20 cellular contexts compared by ENCODE assay signal in genomic region chr3:101333883-101334282, GRCh38. TPM values are rescaled to one million over a fixed set of nuclear protein-coding genes. Genes with fewer than 3 reads are reported as not detected.
DNase-seq lines count a peak whose midpoint lies in the region; ATAC-seq, FAIRE-seq and TF ChIP-seq lines count a peak whose summit lies in the region.
"Had no signal": no experiment of that assay in that cellular context is flagged by ENCODE, and none has a peak within 500 bp of the region (broad histone marks: within the 10 kb centered on the region; RNA-seq: fewer than 3 reads in every experiment).

No MANE protein-coding gene starts in this region.

- peaks cover 20% of the 10 kb centered on the region; the same call in 2 of the 3 replicates for H3K36me3 ChIP-seq in K562 (ENCODE audit: control insufficient read depth, insufficient read depth, low read length)
- peaks cover 0 to 1% of the 10 kb centered on the region in 2 experiments for H3K36me3 ChIP-seq in trophoblast cell (ENCODE audit: control insufficient read depth in 1 of 2, insufficient read depth in 2 of 2, low read length in 2 of 2)

- H4K91ac ChIP-seq in trophoblast cell (ENCODE audit: low read depth, low read length) = no peak overlapping the region

- no peak overlapping the region for H3K4ac ChIP-seq in trophoblast cell (ENCODE audit: low read depth, low read length)

- H2BK120ac ChIP-seq in trophoblast cell (ENCODE audit: insufficient read depth, low read length, poor library complexity) = no peak overlapping the region

- H2AFZ ChIP-seq in K562 (ENCODE audit: low read depth, low read length) = peak overlapping the region; percentile 44; the same call in 1 of the 2 replicates
- H2AFZ ChIP-seq in trophoblast cell (ENCODE audit: insufficient read depth, low read length, poor library complexity) = no peak overlapping the region

- H3K9me3 ChIP-seq in K562 (replicated peaks; ENCODE audit: control insufficient read depth, insufficient read depth, low read depth, low read length) (no peaks in the 10 kb centered on the region), trophoblast cell (ENCODE audit: insufficient read depth, low read depth, low read length) (no peaks in the 10 kb centered on the region)
- H3K9me3 ChIP-seq: BLaER1 had no signal

- no peak overlapping the region for H4K8ac ChIP-seq in trophoblast cell (ENCODE audit: low read depth, low read length)

- peak; percentile 95 for ATAC-seq in K562
- ATAC-seq: GM12878, HCT116 had no signal

- H2BK12ac ChIP-seq in trophoblast cell (ENCODE audit: low read length) = no peak overlapping the region

- intact Hi-C loops in K562 (cut with micrococcal nuclease) = no loop called here

- 10% methylated on average over 7 of the region's 7 CpGs for WGBS in K562 (ENCODE audit: insufficient coverage, low coverage, missing lambda C conversion rate)
- WGBS in trophoblast cell (ENCODE audit: extremely low coverage, insufficient coverage, insufficient read length) = no CpG with 5 or more reads among the region's 7 CpGs

- H3K14ac ChIP-seq in trophoblast cell (ENCODE audit: low read length) = no peak overlapping the region

- no peak overlapping the region for H2BK5ac ChIP-seq in trophoblast cell (ENCODE audit: low read depth, low read length, poor library complexity)

- peak; percentile 48 for DNase-seq in NCI-H82 (lab: John Stamatoyannopoulos, UW)
- DNase-seq in NCI-H82 treated with DMSO at 0.1 percent for 48 hours (lab: John Stamatoyannopoulos, UW; ENCODE audit: unreplicated experiment) = no peak
- peak in 1 of 4 experiments; percentile 51 for DNase-seq in K562 (ENCODE audit: extremely low read depth in 1 of 4, low spot score in 3 of 4)
- DNase-seq in trophoblast cell = no peak
- DNase-seq in HEK293T (ENCODE audit: extremely low spot score) = no peak
- DNase-seq in anterior cingulate cortex (lab: John Stamatoyannopoulos, UW) = no peak
- DNase-seq in NCI-H1436 (lab: John Stamatoyannopoulos, UW) = no peak
- DNase-seq: AML-193; Calu3; CD4-positive, CD25-positive, alpha-beta regulatory T cell; DMS 273 treated with DMSO at 0.1 percent for 48 hours had no signal

- H3K18ac ChIP-seq in trophoblast cell (ENCODE audit: low read length) = no peak overlapping the region

- no peak overlapping the region for H3K9ac ChIP-seq in K562 (ENCODE audit: insufficient read depth in 1 of 2, low read depth in 2 of 2, low read length in 2 of 2)
- H3K9ac ChIP-seq in trophoblast cell (ENCODE audit: low read length) = no peak overlapping the region
- H3K9ac ChIP-seq: BLaER1 had no signal

- H3K4me1 ChIP-seq in K562 (replicated peaks in 1 of 2; ENCODE audit: control insufficient read depth in 2 of 2, insufficient read depth in 2 of 2, low read length in 2 of 2) = peaks cover 0 to 5% of the 10 kb centered on the region in 2 experiments; a peak in 2 of 5 replicates
- no peaks in the 10 kb centered on the region for H3K4me1 ChIP-seq in trophoblast cell (ENCODE audit: control insufficient read depth in 1 of 2, insufficient read depth in 2 of 2, low read length in 2 of 2)
- H3K4me1 ChIP-seq: BLaER1 had no signal

- no peak overlapping the region for H2AK5ac ChIP-seq in trophoblast cell (ENCODE audit: low read length)

- H3K27me3 ChIP-seq in K562 (ENCODE audit: control insufficient read depth in 2 of 2, insufficient read depth in 2 of 2, low read length in 2 of 2) = no peaks in the 10 kb centered on the region
- no peaks in the 10 kb centered on the region for H3K27me3 ChIP-seq in trophoblast cell (ENCODE audit: insufficient read depth, low read length)
- H3K27me3 ChIP-seq: BLaER1 had no signal

- POLR2A ChIA-PET in K562 (lab: Yijun Ruan, JAX) (no interaction called here), HEK293T (lab: Yijun Ruan, JAX) (no interaction called here)

- no peaks in the 10 kb centered on the region for H3K9me1 ChIP-seq in K562 (ENCODE audit: control insufficient read depth, insufficient read depth, low read length)

- H3K79me1 ChIP-seq in trophoblast cell (ENCODE audit: low read length) = no peaks in the 10 kb centered on the region

- TF ChIP-seq RAD21 in K562 (CRISPR knock-in tag; conservative IDR thresholded peaks at IDR 0.05 in 1 of 2, IDR thresholded peaks at IDR 0.05 in 1 of 2) = no peak

- no peak for TF ChIP-seq POLR2A in K562 (conservative IDR thresholded peaks at IDR 0.05)

- no peak for TF ChIP-seq CTCF in K562 (IDR thresholded peaks at IDR 0.05 in 2 of 3, conservative IDR thresholded peaks at IDR 0.05 in 1 of 3; ENCODE audit: insufficient read depth in 2 of 3, low read depth in 1 of 3, low read length in 3 of 3)

- no TSS peak for BruUV-seq in K562 (replicated peaks; lab: Mats Ljungman, UMichigan)

- TF ChIP-seq EP300 in K562 (IDR thresholded peaks at IDR 0.05; ENCODE audit: low read length) = no peak

- H3K27ac ChIP-seq in K562 (ENCODE audit: extremely low read depth, low read depth, low read length) (no peak overlapping the region; the same call in 2 of the 3 replicates), trophoblast cell (ENCODE audit: low read depth, low read length) (no peak overlapping the region)
- H3K27ac ChIP-seq: 22Rv1, BLaER1, HL-60 had no signal

- H4K12ac ChIP-seq in trophoblast cell (ENCODE audit: low read depth, low read length) = no peak overlapping the region

- H4K20me1 ChIP-seq in K562 (replicated peaks; ENCODE audit: control insufficient read depth, insufficient read depth, low read length) = no peaks in the 10 kb centered on the region
- H4K20me1 ChIP-seq: BLaER1 had no signal

- peak overlapping the region; percentile 12; the same call in 1 of the 2 replicates for H3K4me2 ChIP-seq in K562 (ENCODE audit: insufficient read depth, low read length)
- H3K4me2 ChIP-seq in trophoblast cell (ENCODE audit: low read length) = no peak overlapping the region
- H3K4me2 ChIP-seq: BLaER1 had no signal

- no peak overlapping the region for H3K4me3 ChIP-seq in K562
- H3K4me3 ChIP-seq in trophoblast cell (ENCODE audit: low read depth, low read length) = peak overlapping the region; percentile 36
- H3K4me3 ChIP-seq: BLaER1, GM12878 had no signal

- in situ Hi-C loops in K562 (cut with MboI) = no loop called here

- peak; percentile 54 for FAIRE-seq in K562 (lab: Jason Lieb, UNC)
- FAIRE-seq: GM12878, GM18507, H54 had no signal

- CTCF ChIA-PET in K562 (lab: Yijun Ruan, JAX; ENCODE audit: low intra/inter-chr PET ratio) (no interaction called here), HEK293T (lab: Yijun Ruan, JAX) (no interaction called here)

- H3K79me2 ChIP-seq in K562 (ENCODE audit: control insufficient read depth, insufficient read depth, low read length) = no peaks in the 10 kb centered on the region
- no peaks in the 10 kb centered on the region for H3K79me2 ChIP-seq in trophoblast cell (ENCODE audit: control insufficient read depth, insufficient read depth, low read length, poor library complexity)

- H3K23ac ChIP-seq in trophoblast cell (ENCODE audit: low read length) = no peak overlapping the region

TF ChIP-seq in K562, 482 proteins besides CTCF, POLR2A, EP300 and RAD21 (continues in another document):
- TF ChIP-seq CBX8 (IDR thresholded peaks at IDR 0.05; ENCODE audit: borderline replicate concordance, extremely low read depth, low read depth, low read length, poor library complexity, severe bottlenecking) = no peak
- no peak for TF ChIP-seq ZNF445 (CRISPR knock-in tag; IDR thresholded peaks at IDR 0.05; ENCODE audit: low read depth)
- TF ChIP-seq TCF15 (CRISPR knock-in tag; IDR thresholded peaks at IDR 0.05) = no peak
- no peak for TF ChIP-seq BRF1 (IDR thresholded peaks at IDR 0.05; ENCODE audit: borderline replicate concordance, extremely low read depth, insufficient read length)
- no peak for TF ChIP-seq CAMTA2 (CRISPR knock-in tag; conservative IDR thresholded peaks at IDR 0.05)
- TF ChIP-seq GABPA (tag; conservative IDR thresholded peaks at IDR 0.05; ENCODE audit: low read depth) = no peak

TF ChIP-seq in HEK293T, 16 proteins besides CTCF, POLR2A, EP300 and RAD21 (continues in another document):
- TF ChIP-seq HDGF (IDR thresholded peaks at IDR 0.05; ENCODE audit: borderline replicate concordance) (no peak), ELF4 (IDR thresholded peaks at IDR 0.05) (no peak), FOXM1 (IDR thresholded peaks at IDR 0.05; ENCODE audit: borderline replicate concordance) (no peak), FOXA1 (IDR thresholded peaks at IDR 0.05) (no peak), BHLHE40 (IDR thresholded peaks at IDR 0.05; ENCODE audit: borderline replicate concordance) (no peak), FOXK2 (IDR thresholded peaks at IDR 0.05) (no peak), TARDBP (IDR thresholded peaks at IDR 0.05) (no peak), L3MBTL2 (conservative IDR thresholded peaks at IDR 0.05) (no peak), SP1 (IDR thresholded peaks at IDR 0.05) (no peak), ARNT (IDR thresholded peaks at IDR 0.05) (no peak), LEF1 (IDR thresholded peaks at IDR 0.05; ENCODE audit: borderline replicate concordance) (no peak), ZNF384 (IDR thresholded peaks at IDR 0.05) (no peak)

RNA-seq across cellular contexts. Expression of gene IMPG2, which starts 13.5 kb away (rescaled TPM):
- 0.25 and 0.51 TPM in 2 replicates for total RNA-seq in K562 (2011; cell fraction: chromatin; rRNA removed; ENCODE audit: low replicate concordance)
- total RNA-seq in K562 (2011; cell fraction: nucleolus; rRNA removed) = 0.13 and 0.17 TPM in 2 replicates
- 0.38 and 0.44 TPM in 2 replicates for total RNA-seq in K562 (2011; cell fraction: nucleoplasm; rRNA removed)
- total RNA-seq in K562 (2014; rRNA removed) (0.08 and 0.09 TPM in 2 replicates), K562 (2014; rRNA removed; fragmentation: Illumina TruSeq; extraction: Trizol) (0.13 and 0.18 TPM in 2 replicates), K562 (2015; rRNA removed; fragmentation: Illumina TruSeq; extraction: Trizol) (0.30 and 0.36 TPM in 2 replicates), K562 (2021) (0.09 and 0.13 TPM in 2 replicates)
- polyA plus RNA-seq in K562 (2011; rRNA removed) (0.07 and 0.27 TPM in 2 replicates), K562 (2014; fragmentation: Illumina TruSeq; extraction: Trizol) (0.11 and 0.13 TPM in 2 replicates), K562 (2014; fragmentation: Nextera tagmentation; extraction: Ambion mirVana) (under 1 TPM; 0.04 TPM), K562 (2014; rRNA removed) (0.05 and 0.07 TPM in 2 replicates)
- polyA plus RNA-seq in K562 (2011; cell fraction: cytosol; rRNA removed) = 0.01 and 0.13 TPM in 2 replicates
- polyA plus RNA-seq in K562 (2011; cell fraction: nucleus; rRNA removed) = 0.18 and 0.63 TPM in 2 replicates
- 0.14 and 0.48 TPM in 2 replicates for polyA plus RNA-seq in K562 (2012)
- 0.14 and 0.51 TPM in 2 replicates for polyA minus RNA-seq in K562 (2011; rRNA and poly(A)+ RNA removed)
- polyA minus RNA-seq in K562 (2011; cell fraction: cytosol; rRNA and poly(A)+ RNA removed) = 0.18 TPM in 1 of 2 replicates, not detected in the other
- 0.27 and 1.1 TPM in 2 replicates for polyA minus RNA-seq in K562 (2011; cell fraction: nucleus; rRNA and poly(A)+ RNA removed)
- 0.07 and 0.08 TPM in 2 replicates for polyA plus RNA-seq in trophoblast cell (2013)
- total RNA-seq: Daoy, G401 had no signal
